In genomic region chr14:76639606-76640272, GRCh38 we compare ENCODE assay signal across 23 cellular contexts.
"Had no signal": no experiment of that assay in that cellular context is flagged by ENCODE, and none has a peak within 500 bp of the region (broad histone marks: within the 10 kb centered on the region; RNA-seq: fewer than 3 reads in every experiment).

No MANE protein-coding gene starts in this region.

- DNase-seq: IMR-90; Karpas-422; KG1; MG63; NCI-H1105; NCI-H1417; NCI-H1436 treated with DMSO at 0.1 percent for 48 hours; NCI-H1694; NCI-H187 treated with DMSO at 0.1 percent for 48 hours; NCI-H2029 treated with DMSO at 0.1 percent for 48 hours; NCI-H2171 treated with DMSO at 0.1 percent for 48 hours; NCI-H345; NCI-H526; NCI-H748 treated with DMSO at 0.1 percent for 48 hours; NK-92 treated with Interleukin-12 subunit alpha and Interleukin-12 subunit beta, amount 100 ng/mL, for 24 hours; PC-9; Peyer's patch; SHP77 treated with DMSO at 0.1 percent for 48 hours; SJCRH30; T-helper 1 cell had no signal

- ATAC-seq: HepG2, Right ventricle myocardium inferior, SK-N-SH treated with all-trans-retinoic acid at 6 μM for 48 hours had no signal

- H3K36me3 ChIP-seq: MG63, Peyer's patch, SJCRH30 had no signal

- H3K27me3 ChIP-seq: MG63, Peyer's patch, SJCRH30 had no signal

- H3K4me1 ChIP-seq: Peyer's patch, SJCRH30 had no signal

- H3K4me3 ChIP-seq: MG63, PC-9, Peyer's patch, SJCRH30 had no signal

- H3K9me3 ChIP-seq: MG63, Peyer's patch had no signal

- H3K27ac ChIP-seq: PC-9, Peyer's patch, SJCRH30 had no signal
